In genomic region chr1:940121-941026, GRCh38 we compare ENCODE assay signal across 9 cellular contexts. TPM values are rescaled to one million over a fixed set of nuclear protein-coding genes. Genes with fewer than 3 reads are reported as not detected.
DNase-seq lines count a peak whose midpoint lies in the region; ATAC-seq lines count a peak whose summit lies in the region.
"Had no signal": no experiment of that assay in that cellular context is flagged by ENCODE, and none has a peak within 500 bp of the region (broad histone marks: within the 10 kb centered on the region; RNA-seq: fewer than 3 reads in every experiment).

No MANE protein-coding gene starts in this region.

- peak overlapping the region; percentile 55 for H3K9ac ChIP-seq in skeletal muscle satellite cell (ENCODE audit: low read depth, low read length)

- peaks cover 11% of the 10 kb centered on the region for H3K36me3 ChIP-seq in skeletal muscle satellite cell (ENCODE audit: insufficient read depth, low read length)

- H3K9me3 ChIP-seq in iPS-18c (ENCODE audit: control insufficient read depth, insufficient read depth, low read length) (no peaks in the 10 kb centered on the region), skeletal muscle satellite cell (replicated peaks; ENCODE audit: low read length) (no peaks in the 10 kb centered on the region)

- no peak for DNase-seq in T-helper 2 cell treated with Interferon-gamma antibody and Interleukin-4, amounts not matched to agents 5 μg/mL and 100 μg/mL, for 36 hours (ENCODE audit: low spot score)
- DNase-seq in T-helper 2 cell = no peak
- peak; percentile 39 for DNase-seq in NCI-H2196 treated with DMSO at 0.1 percent for 48 hours (lab: John Stamatoyannopoulos, UW; ENCODE audit: unreplicated experiment)
- peak; percentile 90 for DNase-seq in astrocyte of the hippocampus (ENCODE audit: low read depth, low spot score)
- no peak for DNase-seq in NCI-H187 treated with DMSO at 0.1 percent for 48 hours (lab: John Stamatoyannopoulos, UW)

- peaks cover 3% of the 10 kb centered on the region for H3K4me1 Mint-ChIP-seq in T-helper 2 cell treated with Interferon-gamma antibody and Interleukin-4, amounts not matched to agents 5 μg/mL and 100 μg/mL, for 36 hours (ENCODE audit: low read depth)

- ATAC-seq in HG03159 (IDR thresholded peaks at IDR 0.05; ENCODE audit: unreplicated experiment) = no peak

- H3K4me1 ChIP-seq in skeletal muscle satellite cell (ENCODE audit: control insufficient read depth, insufficient read depth, low read length) = peaks cover 71% of the 10 kb centered on the region

- peaks cover 7% of the 10 kb centered on the region for H3K36me3 Mint-ChIP-seq in T-helper 2 cell treated with Interferon-gamma antibody and Interleukin-4, amounts not matched to agents 5 μg/mL and 100 μg/mL, for 36 hours (ENCODE audit: low read depth)

- H3K27me3 Mint-ChIP-seq in T-helper 2 cell treated with Interferon-gamma antibody and Interleukin-4, amounts not matched to agents 5 μg/mL and 100 μg/mL, for 36 hours (ENCODE audit: low read depth) = peaks cover 33% of the 10 kb centered on the region

- no peaks in the 10 kb centered on the region for H3K9me3 Mint-ChIP-seq in T-helper 2 cell treated with Interferon-gamma antibody and Interleukin-4, amounts not matched to agents 5 μg/mL and 100 μg/mL, for 36 hours

- H3K4me3 ChIP-seq in iPS-18c (ENCODE audit: insufficient read depth, low read depth, low read length) (peak overlapping the region; percentile 43), skeletal muscle satellite cell (ENCODE audit: low read length) (peak overlapping the region; percentile 57)

- H3K4me2 ChIP-seq in skeletal muscle satellite cell (ENCODE audit: low read length) = peak overlapping the region; percentile 81

- H3K4me3 Mint-ChIP-seq in T-helper 2 cell treated with Interferon-gamma antibody and Interleukin-4, amounts not matched to agents 5 μg/mL and 100 μg/mL, for 36 hours = peak overlapping the region; percentile 21

- H3K27ac Mint-ChIP-seq in T-helper 2 cell treated with Interferon-gamma antibody and Interleukin-4, amounts not matched to agents 5 μg/mL and 100 μg/mL, for 36 hours = no peak overlapping the region

- peaks cover 3% of the 10 kb centered on the region for H3K27me3 ChIP-seq in skeletal muscle satellite cell (ENCODE audit: control insufficient read depth, insufficient read depth, low read length)

RNA-seq across cellular contexts. Expression of gene SAMD11, which starts 16.7 kb away (rescaled TPM):
- 4.2 and 7.1 TPM in 2 replicates for total RNA-seq in skeletal muscle satellite cell (2012; rRNA removed)
- total RNA-seq: subcutaneous adipose tissue had no signal

RNA-seq across cellular contexts. Expression of gene NOC2L, which starts 18.7 kb away (rescaled TPM):
- 137 and 144 TPM in 2 replicates for total RNA-seq in skeletal muscle satellite cell (2012; rRNA removed)

RNA-seq across cellular contexts. Expression of gene KLHL17, which starts 20.0 kb away (rescaled TPM):
- 12.7 and 13.9 TPM in 2 replicates for total RNA-seq in skeletal muscle satellite cell (2012; rRNA removed)

RNA-seq across cellular contexts. Expression of gene PLEKHN1, which starts 25.9 kb away (rescaled TPM):
- total RNA-seq in skeletal muscle satellite cell (2012; rRNA removed) = 1.3 TPM in 2 replicates

RNA-seq across cellular contexts. Expression of gene PERM1, which starts 41.5 kb away (rescaled TPM):
- total RNA-seq in skeletal muscle satellite cell (2012; rRNA removed) = not detected in 2 replicates

Comparison
In these comparisons a context has a peak if more than half of its experiments do, and no peak if none do; other contexts are left out.
1. DNase-seq: peak in NCI-H2196 treated with DMSO at 0.1 percent for 48 hours (single experiment) and astrocyte of the hippocampus (single experiment); none in T-helper 2 cell treated with Interferon-gamma antibody and Interleukin-4, amounts not matched to agents 5 μg/mL and 100 μg/mL, for 36 hours (single experiment), T-helper 2 cell (0 of 5) and NCI-H187 treated with DMSO at 0.1 percent for 48 hours (single experiment).